ENCODE assay signal across 15 cellular contexts in genomic region chr21:33680870-33681269, GRCh38.
"Had no signal": no experiment of that assay in that cellular context is flagged by ENCODE, and none has a peak within 500 bp of the region (broad histone marks: within the 10 kb centered on the region; RNA-seq: fewer than 3 reads in every experiment).

No MANE protein-coding gene starts in this region.

- H3K27ac Mint-ChIP-seq: dendritic cell treated with granulocyte-macrophage colony-stimulating factor and Interleukin-4, amounts not matched to agents 40 ng/mL and 50 ng/mL, for 4 days; effector memory CD8-positive, alpha-beta T cell had no signal

- H3K27me3 ChIP-seq: heart right ventricle, upper lobe of left lung, uterus had no signal

- H3K36me3 Mint-ChIP-seq: naive thymus-derived CD8-positive, alpha-beta T cell had no signal

- DNase-seq: effector memory CD8-positive, alpha-beta T cell; erythroblast; heart right ventricle; hypothalamus; kidney glomerular epithelial cell; mucosa of descending colon; naive thymus-derived CD8-positive, alpha-beta T cell; posterior cingulate gyrus; right cardiac atrium; small intestine; stimulated activated CD4-positive, alpha-beta T cell treated with anti-CD3 and anti-CD28 coated beads, Interleukin-12 subunit alpha, Interleukin-12 subunit beta, amount 100 ng/mL, for 4 hours; stimulated activated naive CD4-positive, alpha-beta T cell treated with Interleukin-2 at 50 U/mL for 16 hours; upper lobe of left lung; uterus had no signal

- H3K4me3 ChIP-seq: heart right ventricle, mucosa of descending colon, upper lobe of left lung, uterus had no signal

- H3K36me3 ChIP-seq: heart right ventricle, upper lobe of left lung, uterus had no signal

- H3K27me3 Mint-ChIP-seq: dendritic cell treated with granulocyte-macrophage colony-stimulating factor and Interleukin-4, amounts not matched to agents 40 ng/mL and 50 ng/mL, for 4 days had no signal

- H3K4me3 Mint-ChIP-seq: dendritic cell treated with granulocyte-macrophage colony-stimulating factor and Interleukin-4, amounts not matched to agents 40 ng/mL and 50 ng/mL, for 4 days; effector memory CD8-positive, alpha-beta T cell; naive thymus-derived CD8-positive, alpha-beta T cell had no signal

- ATAC-seq: effector memory CD8-positive, alpha-beta T cell; heart right ventricle; naive thymus-derived CD8-positive, alpha-beta T cell; right cardiac atrium had no signal

- H3K27ac ChIP-seq: heart right ventricle, upper lobe of left lung, uterus had no signal

- H3K9me3 Mint-ChIP-seq: dendritic cell treated with granulocyte-macrophage colony-stimulating factor and Interleukin-4, amounts not matched to agents 40 ng/mL and 50 ng/mL, for 4 days; effector memory CD8-positive, alpha-beta T cell; naive thymus-derived CD8-positive, alpha-beta T cell had no signal

- H3K9me3 ChIP-seq: heart right ventricle, mucosa of descending colon, upper lobe of left lung, uterus had no signal
